Comparison of ENCODE assay signal across 8 cellular contexts in genomic region chr7:30148951-30149459, GRCh38. TPM values are rescaled to one million over a fixed set of nuclear protein-coding genes. Genes with fewer than 3 reads are reported as not detected.
DNase-seq lines count a peak whose midpoint lies in the region; ATAC-seq, FAIRE-seq and TF ChIP-seq lines count a peak whose summit lies in the region.

No MANE protein-coding gene starts in this region.

- no peaks in the 10 kb centered on the region for H3K9me3 Mint-ChIP-seq in stimulated activated memory B cell treated with anti-CD40 and anti-IgM and Interleukin-4, amounts not matched to agents 10 μg/mL and 1 μg/mL and 100 μg/mL, for 72 hours

- no peak for TF ChIP-seq CTCF in bronchial epithelial cell (IDR thresholded peaks at IDR 0.05; ENCODE audit: insufficient read depth, low read length, severe bottlenecking)

- peaks cover 14% of the 10 kb centered on the region for H3K36me3 ChIP-seq in bronchial epithelial cell (ENCODE audit: control insufficient read depth, insufficient read depth, low read length)

- no peak overlapping the region for H3K4me3 ChIP-seq in bronchial epithelial cell (ENCODE audit: low read depth, low read length)

- no peak overlapping the region for H3K27ac Mint-ChIP-seq in stimulated activated memory B cell treated with anti-CD40 and anti-IgM and Interleukin-4, amounts not matched to agents 10 μg/mL and 1 μg/mL and 100 μg/mL, for 72 hours

- H3K4me3 Mint-ChIP-seq in stimulated activated memory B cell treated with anti-CD40 and anti-IgM and Interleukin-4, amounts not matched to agents 10 μg/mL and 1 μg/mL and 100 μg/mL, for 72 hours = peak overlapping the region; percentile 60

- FAIRE-seq in bronchial epithelial cell (lab: Jason Lieb, UNC) = no peak

- peak; percentile 44 for DNase-seq in activated T-cell treated with anti-CD3 and anti-CD28 coated beads, Interleukin-2, amount 50 U/mL, for 1 hour
- DNase-seq in activated T-cell treated with anti-CD3 and anti-CD28 coated beads for 4 hours (no peak), NOMO-1 (lab: John Stamatoyannopoulos, UW; ENCODE audit: unreplicated experiment in 2 of 2) (peak; percentile 67 to 76), bronchial epithelial cell (ENCODE audit: low read depth) (peak; percentile 59), iPS-NIHi7 (ENCODE audit: extremely low spot score) (no peak), NCI-H128 (lab: John Stamatoyannopoulos, UW; ENCODE audit: unreplicated experiment) (no peak)

- H3K36me3 Mint-ChIP-seq in stimulated activated memory B cell treated with anti-CD40 and anti-IgM and Interleukin-4, amounts not matched to agents 10 μg/mL and 1 μg/mL and 100 μg/mL, for 72 hours = no peaks in the 10 kb centered on the region

- H3K27me3 ChIP-seq in bronchial epithelial cell (ENCODE audit: control insufficient read depth, insufficient read depth, low read length) = no peaks in the 10 kb centered on the region

- no peaks in the 10 kb centered on the region for H3K27me3 Mint-ChIP-seq in stimulated activated memory B cell treated with anti-CD40 and anti-IgM and Interleukin-4, amounts not matched to agents 10 μg/mL and 1 μg/mL and 100 μg/mL, for 72 hours

- peak; percentile 68 for ATAC-seq in stimulated activated memory B cell treated with anti-CD40 and anti-IgM and Interleukin-4, amounts not matched to agents 10 μg/mL and 1 μg/mL and 100 μg/mL, for 72 hours
- ATAC-seq in HG02798 (IDR thresholded peaks at IDR 0.05; ENCODE audit: poor library complexity, unreplicated experiment) = no peak

- H3K4me1 Mint-ChIP-seq in stimulated activated memory B cell treated with anti-CD40 and anti-IgM and Interleukin-4, amounts not matched to agents 10 μg/mL and 1 μg/mL and 100 μg/mL, for 72 hours = no peaks in the 10 kb centered on the region

RNA-seq across cellular contexts. Expression of gene MTURN, which starts 14.2 kb away (rescaled TPM):
- total RNA-seq in bronchial epithelial cell = 18.4 and 43.7 TPM in 2 replicates

Comparison
In these comparisons a context has a peak if more than half of its experiments do, and no peak if none do; other contexts are left out.
1. DNase-seq: peak in activated T-cell treated with anti-CD3 and anti-CD28 coated beads, Interleukin-2, amount 50 U/mL, for 1 hour (single experiment), NOMO-1 (2 of 2) and bronchial epithelial cell (single experiment); none in activated T-cell treated with anti-CD3 and anti-CD28 coated beads for 4 hours (single experiment), iPS-NIHi7 (single experiment) and NCI-H128 (single experiment).